Comparison of ENCODE assay signal across 13 cellular contexts in the genomic region with DNA sequence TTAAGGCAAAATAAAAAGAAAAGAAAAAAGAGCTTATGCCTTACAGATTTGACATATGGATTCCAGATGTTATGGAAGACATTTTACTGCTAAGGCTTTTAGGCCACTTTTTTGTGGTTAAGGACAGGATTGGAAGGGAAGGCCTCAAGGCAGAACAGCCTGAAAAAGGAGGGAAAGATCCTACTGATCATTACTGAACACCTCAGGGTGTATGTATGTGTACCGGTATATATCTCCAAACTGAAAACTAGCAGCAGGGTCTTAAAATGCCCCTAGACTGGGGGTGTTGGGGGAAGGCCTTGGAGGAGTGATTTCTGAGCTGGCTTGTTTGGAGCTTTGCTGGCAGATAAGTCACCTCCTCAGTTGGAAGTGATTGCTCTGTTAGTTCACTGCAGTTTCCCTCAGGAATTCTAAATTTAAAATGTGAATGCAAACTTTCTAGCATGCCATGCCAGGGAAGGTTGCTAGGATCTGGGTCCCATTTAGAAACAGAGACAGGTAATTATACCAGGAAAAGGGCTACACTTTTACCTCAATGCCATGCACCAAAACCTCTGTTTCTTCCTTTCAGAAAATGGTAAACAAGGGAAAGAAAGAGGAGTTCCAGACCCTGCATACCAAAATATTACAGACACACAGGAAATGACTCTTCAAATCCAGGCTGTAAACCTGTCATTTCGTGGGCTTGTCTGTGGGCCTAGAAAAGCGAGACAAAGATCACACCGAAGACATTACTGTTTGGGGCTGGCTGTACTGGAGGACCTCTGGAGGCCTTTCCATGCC. TPM values are rescaled to one million over a fixed set of nuclear protein-coding genes. Genes with fewer than 3 reads are reported as not detected.
DNase-seq lines count a peak whose midpoint lies in the region; ATAC-seq and TF ChIP-seq lines count a peak whose summit lies in the region.
"Had no signal": no experiment of that assay in that cellular context is flagged by ENCODE, and none has a peak within 500 bp of the region (broad histone marks: within the 10 kb centered on the region; RNA-seq: fewer than 3 reads in every experiment).

No MANE protein-coding gene starts in this region.

- no peaks in the 10 kb centered on the region for H3K27me3 ChIP-seq in ACC112 (ENCODE audit: insufficient read depth, low read length)
- no peaks in the 10 kb centered on the region for H3K27me3 ChIP-seq in adipocyte (replicated peaks; ENCODE audit: control insufficient read depth, insufficient read depth, low read length)
- no peaks in the 10 kb centered on the region for H3K27me3 ChIP-seq in mesenchymal stem cell (ENCODE audit: control insufficient read depth in 1 of 2, insufficient read depth in 1 of 2, low read length in 2 of 2)
- H3K27me3 ChIP-seq in naive thymus-derived CD4-positive, alpha-beta T cell (ENCODE audit: control insufficient read depth in 2 of 2, insufficient read depth in 2 of 2, low read length in 2 of 2): no peaks in the 10 kb centered on the region
- H3K27me3 ChIP-seq in brain microvascular endothelial cell (replicated peaks): no peaks in the 10 kb centered on the region
- H3K27me3 ChIP-seq: pancreas had no signal

- H3K9me3 ChIP-seq in adipocyte (ENCODE audit: control insufficient read depth, low read length): no peaks in the 10 kb centered on the region
- no peaks in the 10 kb centered on the region for H3K9me3 ChIP-seq in mesenchymal stem cell (ENCODE audit: control insufficient read depth, low read length)
- no peaks in the 10 kb centered on the region for H3K9me3 ChIP-seq in naive thymus-derived CD4-positive, alpha-beta T cell (ENCODE audit: control insufficient read depth in 2 of 3, low read length in 3 of 3)
- H3K9me3 ChIP-seq: pancreas had no signal

- no peaks in the 10 kb centered on the region for H3K36me3 ChIP-seq in ACC112 (ENCODE audit: insufficient read depth, low read length)
- H3K36me3 ChIP-seq in adipocyte (ENCODE audit: control insufficient read depth, insufficient read depth, low read length, severe bottlenecking): no peaks in the 10 kb centered on the region
- H3K36me3 ChIP-seq in mesenchymal stem cell (ENCODE audit: control insufficient read depth in 1 of 2, insufficient read depth in 2 of 2, low read depth in 1 of 2, low read length in 2 of 2): no peaks in the 10 kb centered on the region
- H3K36me3 ChIP-seq in naive thymus-derived CD4-positive, alpha-beta T cell (ENCODE audit: control insufficient read depth in 2 of 3, insufficient read depth in 3 of 3, low read length in 3 of 3): no peaks in the 10 kb centered on the region
- no peaks in the 10 kb centered on the region for H3K36me3 ChIP-seq in brain microvascular endothelial cell (replicated peaks)
- H3K36me3 ChIP-seq: pancreas had no signal

- peaks cover 53% of the 10 kb centered on the region for H3K4me1 Mint-ChIP-seq in HFFc6 (ENCODE audit: low read depth)
- H3K4me1 Mint-ChIP-seq in naive thymus-derived CD4-positive, alpha-beta T cell: peaks cover 1 to 22% (median 18%) of the 10 kb centered on the region in 7 donors

- POLR2A ChIA-PET in naive thymus-derived CD4-positive, alpha-beta T cell (lab: Charles Lee): interaction anchor here (0.6 to 1.8 kb wide), 3 partner anchors 10 to 735 kb away, joined by 3 to 6 read pairs (median 3); no protein-coding TSS in a partner anchor

- H2BK5ac ChIP-seq in mesenchymal stem cell (ENCODE audit: low read depth, low read length, poor library complexity, severe bottlenecking): no peak overlapping the region

- peak overlapping the region; percentile 3 to 69 for H2BK12ac ChIP-seq in mesenchymal stem cell (ENCODE audit: low read length in 2 of 2)

- H3K4me1 ChIP-seq in ACC112 (ENCODE audit: control insufficient read depth, insufficient read depth, low read length, unreplicated experiment) (peaks cover 36% of the 10 kb centered on the region), adipocyte (ENCODE audit: control insufficient read depth, insufficient read depth, low read length) (peaks cover 45% of the 10 kb centered on the region), mesenchymal stem cell (ENCODE audit: control insufficient read depth, insufficient read depth, low read depth, low read length) (peaks cover 2% of the 10 kb centered on the region)
- H3K4me1 ChIP-seq in naive thymus-derived CD4-positive, alpha-beta T cell (ENCODE audit: control insufficient read depth in 2 of 2, insufficient read depth in 2 of 2, low read length in 2 of 2): peaks cover 0 to 10% of the 10 kb centered on the region in 2 donors

- WGBS in mesenchymal stem cell: 12% methylated on average over 4 of the region's 4 CpGs

- no peak for TF ChIP-seq CTCF in HFFc6 (IDR thresholded peaks at IDR 0.05)
- no peak for TF ChIP-seq CTCF in brain microvascular endothelial cell (IDR thresholded peaks at IDR 0.05; ENCODE audit: low read depth, low read length, missing control alignments)

- no peaks in the 10 kb centered on the region for H3K79me2 ChIP-seq in ACC112 (ENCODE audit: control insufficient read depth, insufficient read depth, low read length, unreplicated experiment)

- H2BK120ac ChIP-seq in mesenchymal stem cell (ENCODE audit: low read depth, low read length): peak overlapping the region; percentile 73

- H3K27me3 Mint-ChIP-seq in HFFc6 (ENCODE audit: insufficient read depth): no peaks in the 10 kb centered on the region
- H3K27me3 Mint-ChIP-seq in naive thymus-derived CD4-positive, alpha-beta T cell: no peaks in the 10 kb centered on the region

- H2AK5ac ChIP-seq in mesenchymal stem cell (ENCODE audit: low read length, severe bottlenecking): no peak overlapping the region

- peak overlapping the region; percentile 37 to 75 for H3K4ac ChIP-seq in mesenchymal stem cell (ENCODE audit: low read depth in 1 of 2, low read length in 2 of 2)

- peak overlapping the region; percentile 44 for H2AFZ ChIP-seq in ACC112 (ENCODE audit: low read length, unreplicated experiment)
- H2AFZ ChIP-seq in mesenchymal stem cell (ENCODE audit: low read depth, low read length): no peak overlapping the region

- peak overlapping the region; percentile 53 for H3K4me3 Mint-ChIP-seq in HFFc6
- H3K4me3 Mint-ChIP-seq in naive thymus-derived CD4-positive, alpha-beta T cell: no peak overlapping the region

- peaks cover 3% of the 10 kb centered on the region for H3K9me3 Mint-ChIP-seq in HFFc6
- H3K9me3 Mint-ChIP-seq in naive thymus-derived CD4-positive, alpha-beta T cell: peaks cover 0 to 7% (median 0%) of the 10 kb centered on the region in 11 donors

- CTCF ChIA-PET in naive thymus-derived CD4-positive, alpha-beta T cell (lab: Charles Lee): interaction anchor here (0.9 to 1.3 kb wide), 2 partner anchors 10 to 300 kb away, joined by 3 to 5 read pairs; no protein-coding TSS in a partner anchor

- H3K23ac ChIP-seq in mesenchymal stem cell (ENCODE audit: low read length in 2 of 2): no peak overlapping the region

- no peak overlapping the region for H4K91ac ChIP-seq in mesenchymal stem cell (ENCODE audit: low read length)

- no peaks in the 10 kb centered on the region for H3K79me1 ChIP-seq in mesenchymal stem cell (replicated peaks; ENCODE audit: low read length, poor library complexity, severe bottlenecking)

- no peak overlapping the region for H3K14ac ChIP-seq in mesenchymal stem cell (ENCODE audit: low read length in 2 of 2)

- ATAC-seq in naive thymus-derived CD4-positive, alpha-beta T cell: no peak
- ATAC-seq in HG02938 (IDR thresholded peaks at IDR 0.05; ENCODE audit: unreplicated experiment): no peak
- ATAC-seq: activated CD4-positive, CD25-positive, alpha-beta regulatory T cell treated with anti-CD3 and anti-CD28 coated beads, Interleukin-2, amount 50 U/mL, for 24 hours; GM12878; pancreas had no signal

- H3K36me3 Mint-ChIP-seq in HFFc6 (ENCODE audit: low read depth): peaks cover 18% of the 10 kb centered on the region
- H3K36me3 Mint-ChIP-seq in naive thymus-derived CD4-positive, alpha-beta T cell: peaks cover 0 to 12% (median 8%) of the 10 kb centered on the region in 5 donors

- H3K4me3 ChIP-seq in ACC112 (ENCODE audit: low read depth, low read length) (no peak overlapping the region), adipocyte (ENCODE audit: low read length) (peak overlapping the region; percentile 0), mesenchymal stem cell (ENCODE audit: insufficient read depth in 1 of 2, low read depth in 1 of 2, low read length in 2 of 2) (no peak overlapping the region), brain microvascular endothelial cell (ENCODE audit: low read depth, low read length) (no peak overlapping the region)
- no peak overlapping the region for H3K4me3 ChIP-seq in naive thymus-derived CD4-positive, alpha-beta T cell (ENCODE audit: low read length)
- H3K4me3 ChIP-seq: GM12878, pancreas had no signal

- in situ Hi-C loops in brain microvascular endothelial cell (cut with HindIII; ENCODE audit: low pct_ligation_motif_present, low sequenced_read_pairs): no loop called here

- H3K4me2 ChIP-seq in mesenchymal stem cell (ENCODE audit: low read length, poor library complexity, severe bottlenecking): no peak overlapping the region

- peak overlapping the region; percentile 84 for H3K27ac Mint-ChIP-seq in HFFc6
- H3K27ac Mint-ChIP-seq in naive thymus-derived CD4-positive, alpha-beta T cell: peak overlapping the region in 1 of 9 donors; percentile 27

- intact Hi-C loops in naive thymus-derived CD4-positive, alpha-beta T cell (cut with micrococcal nuclease): no loop called here

- H4K8ac ChIP-seq in mesenchymal stem cell (ENCODE audit: low read length): peak overlapping the region; percentile 64

- H3K18ac ChIP-seq in mesenchymal stem cell (ENCODE audit: low read depth in 1 of 2, low read length in 2 of 2): peak overlapping the region in 1 of 2 experiments; percentile 60

- H3K9ac ChIP-seq in adipocyte (ENCODE audit: low read length): peak overlapping the region; percentile 37
- H3K9ac ChIP-seq in mesenchymal stem cell (ENCODE audit: low read length): peak overlapping the region; percentile 50

- H2BK15ac ChIP-seq in mesenchymal stem cell (ENCODE audit: low read depth, poor library complexity, severe bottlenecking): no peak overlapping the region

- DNase-seq in HFFc6 (peak; percentile 62), adipocyte (ENCODE audit: low read depth) (peak; percentile 51), mesenchymal stem cell (peak; percentile 69), H4 (ENCODE audit: low spot score) (no peak), brain microvascular endothelial cell (no peak)
- DNase-seq in naive thymus-derived CD4-positive, alpha-beta T cell: no peak
- DNase-seq: NCI-H1092 treated with DMSO at 0.1 percent for 48 hours, pancreas had no signal

- H3K27ac ChIP-seq in ACC112 (ENCODE audit: low read depth, low read length): peak overlapping the region; percentile 25
- H3K27ac ChIP-seq in mesenchymal stem cell (ENCODE audit: low read length, poor library complexity, severe bottlenecking): peak overlapping the region; percentile 41
- H3K27ac ChIP-seq in naive thymus-derived CD4-positive, alpha-beta T cell (ENCODE audit: low read depth, low read length): no peak overlapping the region
- no peak overlapping the region for H3K27ac ChIP-seq in brain microvascular endothelial cell
- H3K27ac ChIP-seq: C4-2B, pancreas had no signal

RNA-seq across cellular contexts. Expression of a gene that starts 15.0 kb away (rescaled TPM):
- total RNA-seq in HFFc6 (2021; fragmentation: NEBNext Ultra II Directional; extraction: Animal tissue kit (Norgen Biotek cat#: 25700)): 10 to 100 TPM; 20.6 to 26.1 (median 22.7) TPM
- polyA plus RNA-seq in mesenchymal stem cell (2013, experiment 1 of 2): 25.2 TPM
- polyA plus RNA-seq in mesenchymal stem cell (2013, experiment 2 of 2): 25.7 TPM
- total RNA-seq in naive thymus-derived CD4-positive, alpha-beta T cell: 10 to 100 TPM; 25.7 to 55.4 (median 46.1) TPM
- polyA plus RNA-seq in naive thymus-derived CD4-positive, alpha-beta T cell: 10 to 100 TPM; 26.4 to 28.0 TPM
- total RNA-seq in H4 (2014; rRNA removed; shearing (Covaris generic)): 15.2 and 16.6 TPM in 2 replicates

RNA-seq across cellular contexts. Expression of a gene that starts 32.0 kb away (rescaled TPM):
- total RNA-seq in HFFc6 (2021; fragmentation: NEBNext Ultra II Directional; extraction: Animal tissue kit (Norgen Biotek cat#: 25700)): 10 to 100 TPM; 33.4 to 45.6 (median 39.2) TPM
- 21.7 TPM for polyA plus RNA-seq in mesenchymal stem cell (2013, experiment 1 of 2)
- polyA plus RNA-seq in mesenchymal stem cell (2013, experiment 2 of 2): 22.6 TPM
- total RNA-seq in naive thymus-derived CD4-positive, alpha-beta T cell: 10 to 100 TPM; 30.4 to 53.0 (median 35.4) TPM
- 10 to 100 TPM; 17.4 to 19.4 TPM for polyA plus RNA-seq in naive thymus-derived CD4-positive, alpha-beta T cell
- 13.1 and 19.8 TPM in 2 replicates for total RNA-seq in H4 (2014; rRNA removed; shearing (Covaris generic))

RNA-seq across cellular contexts. Expression of a gene that starts 43.6 kb away (rescaled TPM):
- total RNA-seq in HFFc6 (2021; fragmentation: NEBNext Ultra II Directional; extraction: Animal tissue kit (Norgen Biotek cat#: 25700)): 10 to 100 TPM in 4 of 6 experiments, 1 to 10 TPM in 2; 9.1 to 12.3 (median 10.3) TPM
- polyA plus RNA-seq in mesenchymal stem cell (2013, experiment 1 of 2): 3.3 TPM
- 3.5 TPM for polyA plus RNA-seq in mesenchymal stem cell (2013, experiment 2 of 2)
- total RNA-seq in naive thymus-derived CD4-positive, alpha-beta T cell: 1 to 10 TPM; 1.2 to 9.1 (median 8.4) TPM
- 1 to 10 TPM; 3.5 to 5.7 TPM for polyA plus RNA-seq in naive thymus-derived CD4-positive, alpha-beta T cell
- total RNA-seq in H4 (2014; rRNA removed; shearing (Covaris generic)): 0.70 and 2.3 TPM in 2 replicates

Comparison
In these comparisons a context has a peak if more than half of its experiments do, and no peak if none do; other contexts are left out.
1. H3K27ac ChIP-seq: peak in ACC112 (single experiment) and mesenchymal stem cell (single experiment); none in naive thymus-derived CD4-positive, alpha-beta T cell (single experiment) and brain microvascular endothelial cell (single experiment).
2. DNase-seq: peak in HFFc6 (single experiment), adipocyte (single experiment) and mesenchymal stem cell (single experiment); none in naive thymus-derived CD4-positive, alpha-beta T cell (0 of 9), H4 (single experiment) and brain microvascular endothelial cell (single experiment).